ENCODE assay signal across 16 cellular contexts in the genomic region with DNA sequence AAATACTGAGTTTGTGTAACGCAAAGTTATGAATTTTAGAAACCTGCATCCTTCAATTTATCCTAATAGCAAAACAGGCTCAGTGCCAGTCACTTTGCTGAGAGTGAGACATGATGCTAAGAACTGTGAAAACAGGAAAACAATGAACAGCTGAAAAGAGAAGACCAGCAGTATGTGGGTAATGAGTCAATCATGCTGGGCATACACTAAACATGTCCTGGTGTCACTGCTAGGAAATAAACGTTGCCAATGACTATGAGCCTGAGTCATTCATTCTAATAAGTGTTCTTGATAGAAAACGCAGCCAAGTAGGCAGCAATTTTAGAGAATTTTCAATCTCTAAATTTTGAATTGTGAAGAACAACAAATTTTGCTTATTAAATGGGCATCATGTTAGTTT.
"Had no signal": no experiment of that assay in that cellular context is flagged by ENCODE, and none has a peak within 500 bp of the region (broad histone marks: within the 10 kb centered on the region; RNA-seq: fewer than 3 reads in every experiment).

No MANE protein-coding gene starts in this region.

- H3K27ac Mint-ChIP-seq: activated naive CD4-positive, alpha-beta T cell treated with anti-CD3 and anti-CD28 coated beads, Interleukin-2, amount 50 U/mL, for 72 hours; activated T-cell treated with anti-CD3 and anti-CD28 coated beads, Interleukin-2, amount 50 U/mL, for 72 hours; naive B cell; T-helper 2 cell treated with Interferon-gamma antibody and Interleukin-4, amounts not matched to agents 5 μg/mL and 100 μg/mL, for 36 hours had no signal

- H3K36me3 Mint-ChIP-seq: neural progenitor cell had no signal

- H3K9me3 Mint-ChIP-seq: T-helper 2 cell treated with Interferon-gamma antibody and Interleukin-4, amounts not matched to agents 5 μg/mL and 100 μg/mL, for 36 hours had no signal

- H3K4me2 ChIP-seq: neural progenitor cell, smooth muscle cell had no signal

- H3K4me3 Mint-ChIP-seq: activated T-cell treated with anti-CD3 and anti-CD28 coated beads, Interleukin-2, amount 50 U/mL, for 72 hours; neural progenitor cell; T-helper 2 cell treated with Interferon-gamma antibody and Interleukin-4, amounts not matched to agents 5 μg/mL and 100 μg/mL, for 36 hours had no signal

- H3K27ac ChIP-seq: adrenal gland, neural progenitor cell, prostate gland, right atrium auricular region, thoracic aorta, upper lobe of left lung had no signal

- H3K4me1 ChIP-seq: adrenal gland, neural progenitor cell, prostate gland, right atrium auricular region had no signal

- H3K4me1 Mint-ChIP-seq: naive B cell had no signal

- H3K4me3 ChIP-seq: adrenal gland, mucosa of descending colon, neural progenitor cell, prostate gland, right atrium auricular region, smooth muscle cell, thoracic aorta, upper lobe of left lung had no signal

- H3K9ac ChIP-seq: neural progenitor cell had no signal

- H3K27me3 ChIP-seq: adrenal gland, neural progenitor cell, right atrium auricular region, upper lobe of left lung had no signal

- ATAC-seq: activated naive CD4-positive, alpha-beta T cell treated with anti-CD3 and anti-CD28 coated beads, Interleukin-2, amount 50 U/mL, for 72 hours; mucosa of descending colon had no signal

- H2AFZ ChIP-seq: neural progenitor cell had no signal

- H3K9me3 ChIP-seq: adrenal gland, mucosa of descending colon, prostate gland, thoracic aorta had no signal

- H3K36me3 ChIP-seq: adrenal gland, neural progenitor cell, prostate gland, right atrium auricular region, thoracic aorta, upper lobe of left lung had no signal

- DNase-seq: activated CD4-positive, alpha-beta T cell treated with anti-CD3 and anti-CD28 coated beads, Interleukin-2, amount 50 U/mL, for 4 hours; activated gamma-delta T cell treated with Interleukin-2 at 50 U/mL for 16 hours; activated T-cell treated with anti-CD3 and anti-CD28 coated beads, Interleukin-2, amount 50 U/mL, for 72 hours; adrenal gland; mesenchymal stem cell; mucosa of descending colon; naive B cell; stimulated activated CD4-positive, alpha-beta T cell treated with anti-CD3 and anti-CD28 coated beads, Interleukin-4, amount 100 ng/mL, for 1 hour; upper lobe of left lung had no signal
